8 cellular contexts compared by ENCODE assay signal in genomic region chr15:78507831-78508160, GRCh38.
DNase-seq lines count a peak whose midpoint lies in the region; ATAC-seq and TF ChIP-seq lines count a peak whose summit lies in the region.

No MANE protein-coding gene starts in this region.

- H3K27ac ChIP-seq in SU-DHL-6 (ENCODE audit: low read depth, low read length) (no peak overlapping the region), parathyroid adenoma (no peak overlapping the region)

- H2AFZ ChIP-seq in SU-DHL-6 (ENCODE audit: low read depth, low read length, severe bottlenecking), result peak overlapping the region; percentile 76
- peak overlapping the region; percentile 78 for H2AFZ ChIP-seq in parathyroid adenoma

- H3K4me2 ChIP-seq in SU-DHL-6 (ENCODE audit: low read depth, low read length, poor library complexity, severe bottlenecking) (peak overlapping the region; percentile 60), parathyroid adenoma (ENCODE audit: low read length) (peak overlapping the region; percentile 90)

- ATAC-seq in HG02571 (IDR thresholded peaks at IDR 0.05; ENCODE audit: unreplicated experiment) (peak; percentile 30), HG03039 (IDR thresholded peaks at IDR 0.05; ENCODE audit: unreplicated experiment) (no peak)

- H3K36me3 ChIP-seq in ES-I3 (ENCODE audit: insufficient read depth, low read length) (no peaks in the 10 kb centered on the region), SU-DHL-6 (ENCODE audit: low read length) (no peaks in the 10 kb centered on the region), parathyroid adenoma (ENCODE audit: control insufficient read depth, insufficient read depth, low read length) (no peaks in the 10 kb centered on the region)

- H3K4me3 ChIP-seq in SU-DHL-6 (ENCODE audit: insufficient read depth, low read length, poor library complexity, severe bottlenecking), result peak overlapping the region; percentile 59
- peak overlapping the region; percentile 67 to 88 for H3K4me3 ChIP-seq in foreskin fibroblast (ENCODE audit: low read depth in 1 of 2, low read length in 2 of 2)
- peak overlapping the region; percentile 61 for H3K4me3 ChIP-seq in parathyroid adenoma (ENCODE audit: low read depth, low read length)

- H3K9me2 ChIP-seq in SU-DHL-6 (replicated peaks; ENCODE audit: insufficient read depth, low read length), result no peaks in the 10 kb centered on the region

- H3K9ac ChIP-seq in ES-I3 (ENCODE audit: low read depth, low read length), result peak overlapping the region; percentile 64
- H3K9ac ChIP-seq in SU-DHL-6 (ENCODE audit: low read length), result peak overlapping the region; percentile 57
- H3K9ac ChIP-seq in parathyroid adenoma, result no peak overlapping the region

- H3K9me3 ChIP-seq in ES-I3 (ENCODE audit: control insufficient read depth, insufficient read depth, low read length), result no peaks in the 10 kb centered on the region
- H3K9me3 ChIP-seq in SU-DHL-6 (ENCODE audit: insufficient read depth, low read length), result no peaks in the 10 kb centered on the region
- no peaks in the 10 kb centered on the region for H3K9me3 ChIP-seq in parathyroid adenoma (ENCODE audit: control insufficient read depth, low read length)

- TF ChIP-seq CTCF in SU-DHL-6 (IDR thresholded peaks at IDR 0.05; ENCODE audit: insufficient read depth, low read length, poor library complexity, severe bottlenecking) (no peak), foreskin fibroblast (IDR thresholded peaks at IDR 0.05; ENCODE audit: low read depth, low read length) (no peak), parathyroid adenoma (IDR thresholded peaks at IDR 0.05) (no peak)

- H3F3A ChIP-seq in SU-DHL-6 (ENCODE audit: insufficient read depth), result 0 out of 2 replicates have a peak, but pooled peaks cover 4% of the 10 kb centered on the region

- DNase-seq in foreskin fibroblast (no peak), NCI-H187 treated with DMSO at 0.1 percent for 48 hours (lab: John Stamatoyannopoulos, UW) (no peak)
- DNase-seq in activated effector memory CD4-positive, alpha-beta T cell treated with Interleukin-2 at 50 U/mL for 16 hours, result no peak

- no peaks in the 10 kb centered on the region for H3K79me2 ChIP-seq in SU-DHL-6 (ENCODE audit: insufficient read depth, low read length)
- no peaks in the 10 kb centered on the region for H3K79me2 ChIP-seq in parathyroid adenoma

- no peaks in the 10 kb centered on the region for H4K20me1 ChIP-seq in SU-DHL-6 (ENCODE audit: low read depth, low read length)

- H3K4me1 ChIP-seq in ES-I3 (ENCODE audit: insufficient read depth, low read length), result no peaks in the 10 kb centered on the region
- no peaks in the 10 kb centered on the region for H3K4me1 ChIP-seq in parathyroid adenoma

- no peaks in the 10 kb centered on the region for H3K27me3 ChIP-seq in SU-DHL-6 (ENCODE audit: low read length)
- H3K27me3 ChIP-seq in parathyroid adenoma (ENCODE audit: control insufficient read depth, insufficient read depth, low read length), result no peaks in the 10 kb centered on the region
